ENCODE assay signal across 21 cellular contexts in genomic region chr9:102398205-102398604, GRCh38.
"Had no signal": no experiment of that assay in that cellular context is flagged by ENCODE, and none has a peak within 500 bp of the region (broad histone marks: within the 10 kb centered on the region; RNA-seq: fewer than 3 reads in every experiment).

No MANE protein-coding gene starts in this region.

- DNase-seq: IMR-90, Karpas-422, KG1, MG63, NCI-H1092 treated with DMSO at 0.1 percent for 48 hours, NCI-H1436, NCI-H187, NCI-H2029, NCI-H2081 treated with DMSO at 0.1 percent for 48 hours, NCI-H2227 treated with DMSO at 0.1 percent for 48 hours, NCI-H524, NCI-H526 treated with DMSO at 0.1 percent for 48 hours, NCI-H748 treated with DMSO at 0.1 percent for 48 hours, PC-3, SHP77, SK-N-SH, SW 1271, T-cell had no signal

- H3K9me3 ChIP-seq: MG63, SK-N-SH had no signal

- H3K4me2 ChIP-seq: SK-N-SH had no signal

- H3K27ac ChIP-seq: RWPE1 had no signal

- H3K4me3 ChIP-seq: MG63 had no signal

- H3K36me3 ChIP-seq: MG63 had no signal

- H3K9ac ChIP-seq: SK-N-SH had no signal

- H3K27me3 ChIP-seq: MG63 had no signal

- ATAC-seq: HepG2, Panc1, PC-3, T-cell had no signal
